17 cellular contexts compared by ENCODE assay signal in the genomic region with DNA sequence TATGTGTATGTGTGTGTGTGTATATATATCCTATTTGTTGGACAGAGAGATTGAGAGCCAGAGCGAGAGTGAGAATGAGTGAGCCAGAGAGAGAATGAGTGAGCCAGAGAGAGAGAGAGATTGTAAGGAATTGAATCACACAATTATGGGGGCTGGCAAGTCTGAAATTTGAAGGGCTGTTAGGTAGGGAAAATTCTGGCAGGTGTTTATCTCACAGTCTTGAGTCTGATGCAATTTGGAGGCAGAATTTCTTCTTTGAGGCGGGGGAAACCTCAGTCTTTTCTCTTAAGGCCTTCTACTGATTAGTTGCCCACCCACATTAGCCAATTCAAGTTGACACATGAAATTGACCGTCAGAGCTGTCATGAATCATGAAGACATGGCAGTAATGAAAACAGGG. TPM values are rescaled to one million over a fixed set of nuclear protein-coding genes. Genes with fewer than 3 reads are reported as not detected.
DNase-seq lines count a peak whose midpoint lies in the region; ATAC-seq, FAIRE-seq and TF ChIP-seq lines count a peak whose summit lies in the region.
"Had no signal": no experiment of that assay in that cellular context is flagged by ENCODE, and none has a peak within 500 bp of the region (broad histone marks: within the 10 kb centered on the region; RNA-seq: fewer than 3 reads in every experiment).

No MANE protein-coding gene starts in this region.

- TF ChIP-seq CTCF in bronchial epithelial cell (IDR thresholded peaks at IDR 0.05; ENCODE audit: insufficient read depth, low read length, severe bottlenecking): no peak

- FAIRE-seq in bronchial epithelial cell (lab: Jason Lieb, UNC): no peak
- FAIRE-seq: A549, HepG2 had no signal

- peak; percentile 6 to 10 for DNase-seq in activated T-cell treated with anti-CD3 and anti-CD28 coated beads, Interleukin-2, amount 50 U/mL, for 72 hours
- no peak for DNase-seq in activated T-cell treated with anti-CD3 and anti-CD28 coated beads, Interleukin-2, amount 50 U/mL, for 48 hours
- DNase-seq in NCI-H226 (peak; percentile 18), bronchial epithelial cell (ENCODE audit: low read depth) (peak; percentile 84), retina (peak; percentile 14), NCI-H2029 treated with DMSO at 0.1 percent for 48 hours (lab: John Stamatoyannopoulos, UW) (no peak), NCI-H2227 treated with DMSO at 0.1 percent for 48 hours (lab: John Stamatoyannopoulos, UW) (no peak)
- DNase-seq: COR-L47, H9, MM.1S, NCI-H187 treated with DMSO at 0.1 percent for 48 hours, NCI-H524 treated with DMSO at 0.1 percent for 48 hours, Right ventricle myocardium superior, SK-N-SH had no signal

- no peak overlapping the region for H3K4me3 ChIP-seq in bronchial epithelial cell (ENCODE audit: low read depth, low read length)
- H3K4me3 ChIP-seq: A549 had no signal

- no peaks in the 10 kb centered on the region for H3K36me3 ChIP-seq in bronchial epithelial cell (ENCODE audit: control insufficient read depth, insufficient read depth, low read length)

- H3K9me3 Mint-ChIP-seq in activated T-cell treated with anti-CD3 and anti-CD28 coated beads, Interleukin-2, amount 50 U/mL, for 72 hours: no peaks in the 10 kb centered on the region

- no peaks in the 10 kb centered on the region for H3K27me3 Mint-ChIP-seq in activated T-cell treated with anti-CD3 and anti-CD28 coated beads, Interleukin-2, amount 50 U/mL, for 72 hours (ENCODE audit: low read depth)

- H3K27ac Mint-ChIP-seq in activated T-cell treated with anti-CD3 and anti-CD28 coated beads, Interleukin-2, amount 50 U/mL, for 72 hours: peak overlapping the region; percentile 23
- H3K27ac Mint-ChIP-seq: CD14-positive monocyte had no signal

- ATAC-seq in activated T-cell treated with anti-CD3 and anti-CD28 coated beads, Interleukin-2, amount 50 U/mL, for 72 hours (replicated peaks in 1 of 2): peak; percentile 45 to 72
- ATAC-seq: A549, HepG2 had no signal

- no peaks in the 10 kb centered on the region for H3K36me3 Mint-ChIP-seq in activated T-cell treated with anti-CD3 and anti-CD28 coated beads, Interleukin-2, amount 50 U/mL, for 72 hours (ENCODE audit: insufficient read depth in 2 of 2)
- H3K36me3 Mint-ChIP-seq: CD14-positive monocyte had no signal

- no peak overlapping the region for H3K4me3 Mint-ChIP-seq in activated T-cell treated with anti-CD3 and anti-CD28 coated beads, Interleukin-2, amount 50 U/mL, for 72 hours
- H3K4me3 Mint-ChIP-seq: CD14-positive monocyte, H9 had no signal

- no peaks in the 10 kb centered on the region for H3K4me1 Mint-ChIP-seq in activated T-cell treated with anti-CD3 and anti-CD28 coated beads, Interleukin-2, amount 50 U/mL, for 72 hours (ENCODE audit: low read depth)
- H3K4me1 Mint-ChIP-seq: CD14-positive monocyte had no signal

- H3K27me3 ChIP-seq in bronchial epithelial cell (ENCODE audit: control insufficient read depth, insufficient read depth, low read length): no peaks in the 10 kb centered on the region

RNA-seq across cellular contexts. Expression of gene WASL, which starts 41.0 kb away (rescaled TPM):
- 1 to 10 TPM; 7.2 to 8.7 TPM for total RNA-seq in activated T-cell treated with anti-CD3 and anti-CD28 coated beads, Interleukin-2, amount 50 U/mL, for 72 hours
- 15.0 and 24.3 TPM in 2 replicates for total RNA-seq in bronchial epithelial cell

RNA-seq across cellular contexts. Expression of gene HYAL4, which starts 55.2 kb away (rescaled TPM):
- 1 to 10 TPM in 1 of 2 donors, under 1 TPM in 1; 0.48 to 1.8 TPM for total RNA-seq in activated T-cell treated with anti-CD3 and anti-CD28 coated beads, Interleukin-2, amount 50 U/mL, for 72 hours
- under 0.01 and 0.13 TPM in 2 replicates for total RNA-seq in bronchial epithelial cell
- total RNA-seq: H9, HepG2, Right ventricle myocardium superior had no signal

Comparison
In these comparisons a context has a peak if more than half of its experiments do, and no peak if none do; other contexts are left out.
1. DNase-seq: peak in activated T-cell treated with anti-CD3 and anti-CD28 coated beads, Interleukin-2, amount 50 U/mL, for 72 hours (2 of 2), NCI-H226 (single experiment), bronchial epithelial cell (single experiment) and retina (single experiment); none in activated T-cell treated with anti-CD3 and anti-CD28 coated beads, Interleukin-2, amount 50 U/mL, for 48 hours (0 of 2), NCI-H2029 treated with DMSO at 0.1 percent for 48 hours (single experiment) and NCI-H2227 treated with DMSO at 0.1 percent for 48 hours (single experiment).